20 cellular contexts compared by ENCODE assay signal in the genomic region with DNA sequence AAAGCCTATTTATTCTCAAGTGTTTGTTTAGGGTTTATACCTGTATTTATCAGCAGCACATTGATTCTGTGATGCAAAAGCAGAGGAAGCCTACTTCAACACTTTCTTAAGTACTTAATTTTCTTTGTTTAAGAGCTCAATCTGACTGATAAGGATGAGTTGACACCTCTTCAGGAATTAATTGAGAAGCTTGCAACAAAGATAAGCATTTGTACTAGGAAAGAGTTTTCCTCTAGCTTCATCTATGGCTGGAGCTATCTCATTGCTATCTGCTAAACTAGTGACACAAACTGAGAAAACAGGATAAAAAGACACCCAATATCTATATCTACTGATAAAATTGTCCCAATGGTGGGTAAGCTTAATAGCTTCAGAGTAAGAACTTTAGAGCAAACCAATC.
"Had no signal": no experiment of that assay in that cellular context is flagged by ENCODE, and none has a peak within 500 bp of the region (broad histone marks: within the 10 kb centered on the region; RNA-seq: fewer than 3 reads in every experiment).

No MANE protein-coding gene starts in this region.

- H3K27ac ChIP-seq: HL-60, KMS-11, RWPE1 had no signal

- H3K9ac ChIP-seq: KMS-11 had no signal

- DNase-seq: MV-4-11; NCI-H1048; NCI-H1105; NCI-H1436 treated with DMSO at 0.1 percent for 48 hours; NCI-H187; NCI-H2029; NCI-H2081 treated with DMSO at 0.1 percent for 48 hours; NCI-H2227 treated with DMSO at 0.1 percent for 48 hours; NCI-H524; NCI-H526 treated with DMSO at 0.1 percent for 48 hours; NCI-H82; NK-92 treated with Interleukin-12 subunit alpha and Interleukin-12 subunit beta, amount 100 ng/mL, for 24 hours; PC-3; SHP77; T-helper 1 cell had no signal

- H3K4me1 Mint-ChIP-seq: IgD-negative memory B cell had no signal

- H3K4me2 ChIP-seq: KMS-11 had no signal

- H3K4me3 ChIP-seq: K562 had no signal

- H3K27ac Mint-ChIP-seq: IgD-negative memory B cell had no signal

- H3K4me3 Mint-ChIP-seq: IgD-negative memory B cell had no signal

- H3K27me3 Mint-ChIP-seq: IgD-negative memory B cell had no signal
